In genomic region chr21:30718239-30718909, GRCh38 we compare ENCODE assay signal across 14 cellular contexts. TPM values are rescaled to one million over a fixed set of nuclear protein-coding genes. Genes with fewer than 3 reads are reported as not detected.
DNase-seq lines count a peak whose midpoint lies in the region; ATAC-seq lines count a peak whose summit lies in the region.
"Had no signal": no experiment of that assay in that cellular context is flagged by ENCODE, and none has a peak within 500 bp of the region (broad histone marks: within the 10 kb centered on the region; RNA-seq: fewer than 3 reads in every experiment).

Gene KRTAP21-3, minus strand, starts transcription at chr21:30718777. Its CDS starts 18 bp downstream, at chr21:30718759.

- intact Hi-C loops in activated CD4-positive, alpha-beta T cell treated with anti-CD3 and anti-CD28 coated beads for 36 hours (cut with DNase I, micrococcal nuclease) = loop anchor here in 1 of 2 experiments (1.0 to 10.0 kb wide), 5 partner anchors 8 to 1006 kb away; no protein-coding TSS in a partner anchor

- H3K9me3 Mint-ChIP-seq in activated CD4-positive, alpha-beta T cell treated with anti-CD3 and anti-CD28 coated beads for 36 hours (ENCODE audit: low read depth) = peaks cover 6% of the 10 kb centered on the region
- H3K9me3 Mint-ChIP-seq in activated T-helper 17 cell treated with anti-CD3 and anti-CD28 coated beads, Interleukin-2, amount 50 U/mL, for 72 hours = peaks cover 6% of the 10 kb centered on the region

- CTCF ChIA-PET in activated CD4-positive, alpha-beta T cell treated with anti-CD3 and anti-CD28 coated beads for 36 hours (lab: Charles Lee) = interaction anchor here (0.6 kb wide), 1 partner anchor 134 kb away, joined by 5 read pairs; no protein-coding TSS in a partner anchor

- POLR2A ChIA-PET in activated CD4-positive, alpha-beta T cell treated with anti-CD3 and anti-CD28 coated beads for 36 hours (lab: Charles Lee) = interaction anchor here (0.8 kb wide), 1 partner anchor 118 kb away, joined by 4 read pairs; the partner anchor contains the start of gene KRTAP22-1

- peak within 1 kb of the TSS; percentile 75 for H3K27ac Mint-ChIP-seq in activated CD4-positive, alpha-beta T cell treated with anti-CD3 and anti-CD28 coated beads for 36 hours
- peak within 1 kb of the TSS; percentile 91 for H3K27ac Mint-ChIP-seq in activated T-helper 17 cell treated with anti-CD3 and anti-CD28 coated beads, Interleukin-2, amount 50 U/mL, for 72 hours
- H3K27ac Mint-ChIP-seq: activated B cell treated with CpG ODN at 0.5 μM for 24 hours had no signal

- peak; percentile 92 for ATAC-seq in activated CD4-positive, alpha-beta T cell treated with anti-CD3 and anti-CD28 coated beads for 36 hours
- ATAC-seq in activated T-helper 17 cell treated with anti-CD3 and anti-CD28 coated beads, Interleukin-2, amount 50 U/mL, for 72 hours (replicated peaks) = peak; percentile 90
- ATAC-seq in GM19397 (IDR thresholded peaks at IDR 0.05; ENCODE audit: unreplicated experiment) = no peak
- ATAC-seq: A549 had no signal

- H3K4me3 Mint-ChIP-seq in activated CD4-positive, alpha-beta T cell treated with anti-CD3 and anti-CD28 coated beads for 36 hours = no peak within 1 kb of the TSS
- peak within 1 kb of the TSS; percentile 31 for H3K4me3 Mint-ChIP-seq in activated T-helper 17 cell treated with anti-CD3 and anti-CD28 coated beads, Interleukin-2, amount 50 U/mL, for 72 hours
- H3K4me3 Mint-ChIP-seq: activated B cell treated with CpG ODN at 0.5 μM for 24 hours had no signal

- DNase-seq in activated CD4-positive, alpha-beta T cell treated with anti-CD3 and anti-CD28 coated beads for 36 hours = peak; percentile 22
- no peak for DNase-seq in activated CD4-positive, alpha-beta T cell treated with anti-CD3 and anti-CD28 coated beads for 1 hour
- DNase-seq in HS-5 (ENCODE audit: low read depth) (peak; percentile 80), non-pigmented ciliary epithelial cell (ENCODE audit: low read depth) (peak; percentile 34), GM03348 (ENCODE audit: low spot score) (no peak)
- DNase-seq in stimulated activated CD8-positive, alpha-beta memory T cell treated with anti-CD3 and anti-CD28 coated beads, Interleukin-4, amount 100 ng/mL, for 48 hours = no peak
- DNase-seq: activated B cell treated with CpG ODN at 0.5 μM for 24 hours, aorta, DMS153, sigmoid colon had no signal

- H3K36me3 Mint-ChIP-seq in activated CD4-positive, alpha-beta T cell treated with anti-CD3 and anti-CD28 coated beads for 36 hours (ENCODE audit: low read depth) = no peaks in the 10 kb centered on the region
- no peaks in the 10 kb centered on the region for H3K36me3 Mint-ChIP-seq in activated T-helper 17 cell treated with anti-CD3 and anti-CD28 coated beads, Interleukin-2, amount 50 U/mL, for 72 hours (ENCODE audit: low read depth)

- H3K27me3 Mint-ChIP-seq in activated CD4-positive, alpha-beta T cell treated with anti-CD3 and anti-CD28 coated beads for 36 hours = peaks cover 4% of the 10 kb centered on the region
- peaks cover 5% of the 10 kb centered on the region for H3K27me3 Mint-ChIP-seq in activated T-helper 17 cell treated with anti-CD3 and anti-CD28 coated beads, Interleukin-2, amount 50 U/mL, for 72 hours
- H3K27me3 Mint-ChIP-seq: activated B cell treated with CpG ODN at 0.5 μM for 24 hours had no signal

- peaks cover 22% of the 10 kb centered on the region for H3K4me1 Mint-ChIP-seq in activated CD4-positive, alpha-beta T cell treated with anti-CD3 and anti-CD28 coated beads for 36 hours
- H3K4me1 Mint-ChIP-seq in activated T-helper 17 cell treated with anti-CD3 and anti-CD28 coated beads, Interleukin-2, amount 50 U/mL, for 72 hours = peaks cover 10% of the 10 kb centered on the region
- H3K4me1 Mint-ChIP-seq: activated B cell treated with CpG ODN at 0.5 μM for 24 hours had no signal

RNA-seq across cellular contexts. Expression of gene KRTAP21-3, which starts in this region (rescaled TPM):
- not detected for total RNA-seq in activated CD4-positive, alpha-beta T cell treated with anti-CD3 and anti-CD28 coated beads for 36 hours
- total RNA-seq in activated T-helper 17 cell treated with anti-CD3 and anti-CD28 coated beads, Interleukin-2, amount 50 U/mL, for 72 hours = not detected
- total RNA-seq: activated B cell treated with CpG ODN at 0.5 μM for 24 hours, aorta, endothelial cell of umbilical vein, sigmoid colon had no signal

Comparison
In these comparisons a context has a peak if more than half of its experiments do, and no peak if none do; other contexts are left out.
1. Peak in DNase-seq and ATAC-seq in activated CD4-positive, alpha-beta T cell treated with anti-CD3 and anti-CD28 coated beads for 36 hours; RNA of the gene not detected or under 1 TPM.
2. Peak in ATAC-seq in activated T-helper 17 cell treated with anti-CD3 and anti-CD28 coated beads, Interleukin-2, amount 50 U/mL, for 72 hours; RNA of the gene not detected or under 1 TPM.
3. DNase-seq: peak in HS-5 (single experiment) and non-pigmented ciliary epithelial cell (single experiment); none in activated CD4-positive, alpha-beta T cell treated with anti-CD3 and anti-CD28 coated beads for 1 hour (single experiment), GM03348 (single experiment) and stimulated activated CD8-positive, alpha-beta memory T cell treated with anti-CD3 and anti-CD28 coated beads, Interleukin-4, amount 100 ng/mL, for 48 hours (single experiment).